ENCODE assay signal across 1 cellular context in genomic region chr10:84118395-84119006, GRCh38.
TF ChIP-seq lines count a peak whose summit lies in the region.

No MANE protein-coding gene starts in this region.

TF ChIP-seq in HepG2, 621 proteins besides CTCF, POLR2A, EP300 and RAD21:
- no peak for TF ChIP-seq ZHX1 (CRISPR knock-in tag; IDR thresholded peaks at IDR 0.05; ENCODE audit: low read depth)
- no peak for TF ChIP-seq ZBTB2 (CRISPR knock-in tag; IDR thresholded peaks at IDR 0.05; ENCODE audit: low read depth)
- peak; percentile 67; the same call in 1 of the 2 replicates for TF ChIP-seq RFX5 (IDR thresholded peaks at IDR 0.05; ENCODE audit: low read depth, low read length)
- no peak for TF ChIP-seq POGK (CRISPR knock-in tag; conservative IDR thresholded peaks at IDR 0.05)
- no peak for TF ChIP-seq MTF1 (CRISPR knock-in tag; IDR thresholded peaks at IDR 0.05)
- TF ChIP-seq ZNF138 (CRISPR knock-in tag; IDR thresholded peaks at IDR 0.05; ENCODE audit: low read depth) = no peak
